32 cellular contexts compared by ENCODE assay signal in the genomic region with DNA sequence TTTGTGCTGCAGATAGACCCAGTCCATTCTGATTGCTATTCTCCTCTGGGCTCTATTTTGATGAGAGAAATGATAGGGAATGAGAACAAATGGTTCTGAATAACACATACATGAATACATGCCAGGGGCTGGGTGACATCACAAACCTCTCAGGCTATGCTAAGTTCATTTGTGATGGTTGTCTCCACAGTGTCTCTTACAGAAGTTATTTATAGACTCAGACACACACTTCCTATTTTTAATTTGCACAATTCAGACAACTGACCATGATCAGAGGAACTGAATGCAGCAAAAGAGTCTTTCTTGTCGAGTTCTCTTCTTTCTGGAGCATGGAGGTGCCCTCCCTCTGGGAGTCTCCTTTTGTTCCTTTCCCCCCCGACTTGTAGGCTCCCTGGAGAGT.
DNase-seq lines count a peak whose midpoint lies in the region; ATAC-seq, FAIRE-seq and TF ChIP-seq lines count a peak whose summit lies in the region.
"Had no signal": no experiment of that assay in that cellular context is flagged by ENCODE, and none has a peak within 500 bp of the region (broad histone marks: within the 10 kb centered on the region; RNA-seq: fewer than 3 reads in every experiment).

No MANE protein-coding gene starts in this region.

- no peaks in the 10 kb centered on the region for H3F3A ChIP-seq in GM23248 (ENCODE audit: insufficient read depth)

- ATAC-seq in left cardiac atrium = peak; percentile 56 to 63
- ATAC-seq: activated CD4-positive, CD25-positive, alpha-beta regulatory T cell treated with anti-CD3 and anti-CD28 coated beads, Interleukin-2, amount 50 U/mL, for 24 hours; body of pancreas; T-helper 17 cell had no signal

- no peaks in the 10 kb centered on the region for H3K4me1 ChIP-seq in GM23248 (ENCODE audit: insufficient read depth)
- H3K4me1 ChIP-seq in stomach = no peaks in the 10 kb centered on the region
- H3K4me1 ChIP-seq: body of pancreas, testis had no signal

- no peak for TF ChIP-seq EP300 in stomach (IDR thresholded peaks at IDR 0.05)

- H3K27me3 ChIP-seq in GM23248 (replicated peaks; ENCODE audit: insufficient read depth) (no peaks in the 10 kb centered on the region), stomach (peaks cover 0 to 9% (median 0%) of the 10 kb centered on the region in 3 donors)
- H3K27me3 ChIP-seq: body of pancreas, heart right ventricle, ovary, testis had no signal

- TF ChIP-seq POLR2A in stomach (IDR thresholded peaks at IDR 0.05) = no peak
- TF ChIP-seq POLR2A in H54 (IDR thresholded peaks at IDR 0.05; ENCODE audit: low read depth, low read length) = no peak

- H3K9me3 ChIP-seq in GM23248 (ENCODE audit: low read depth) = no peaks in the 10 kb centered on the region
- H3K9me3 ChIP-seq in stomach = no peaks in the 10 kb centered on the region
- H3K9me3 ChIP-seq: body of pancreas, ovary, testis had no signal

- H3K4me2 ChIP-seq in GM23248 (ENCODE audit: unreplicated experiment) = no peak overlapping the region
- H3K4me2 ChIP-seq: smooth muscle cell had no signal

- FAIRE-seq in H54 (lab: Jason Lieb, UNC) = no peak
- FAIRE-seq: H1 had no signal

- no peak for TF ChIP-seq CTCF in stomach (IDR thresholded peaks at IDR 0.05)

- no peak overlapping the region for H3K9ac ChIP-seq in GM23248

- H3K36me3 ChIP-seq in GM23248 (ENCODE audit: low read depth) = no peaks in the 10 kb centered on the region
- H3K36me3 ChIP-seq in stomach = no peaks in the 10 kb centered on the region
- H3K36me3 ChIP-seq: heart right ventricle, ovary had no signal

- intact Hi-C loops in left cardiac atrium (cut with DNase I) (no loop called here), stomach (cut with DNase I; ENCODE audit: low total_unique reads) (no loop called here)

- 29 to 31% methylated on average over 2 of the region's 2 CpGs for WGBS in GM23248 (ENCODE audit: low coverage in 1 of 2, low lambda C conversion rate in 2 of 2, missing lambda C conversion rate in 2 of 2), 2 experiments
- WGBS in stomach, 5 donors = 26 to 54% (median 41%) methylated on average over 2 of the region's 2 CpGs

- DNase-seq in GM23248 (peak; percentile 32), NOMO-1 treated with dmso at 0.1 percent for 144 hours (lab: John Stamatoyannopoulos, UW; ENCODE audit: unreplicated experiment) (peak; percentile 55), left cardiac atrium (no peak), pons (ENCODE audit: low spot score) (peak; percentile 69), stomach (no peak), mesenteric fat pad (ENCODE audit: low spot score) (no peak), DMS 273 (lab: John Stamatoyannopoulos, UW; ENCODE audit: unreplicated experiment) (no peak), H54 (ENCODE audit: insufficient read length, low spot score) (no peak)
- DNase-seq: activated CD4-positive, alpha-beta T cell treated with anti-CD3 and anti-CD28 coated beads, Interleukin-2, amount 50 U/mL, for 48 hours; activated naive CD4-positive, alpha-beta T cell; activated T-cell treated with anti-CD3 and anti-CD28 coated beads, Interleukin-2, amount 50 U/mL, for 48 hours; body of pancreas; cerebellar nuclear complex; dermis blood vessel endothelial cell; DND-41; endodermal cell; heart right ventricle; KBM-7; kidney glomerular epithelial cell; NCI-H1436 treated with DMSO at 0.1 percent for 48 hours; NCI-H2081 treated with DMSO at 0.1 percent for 48 hours; NCI-H526; ovary; retina; RPMI8226; stimulated activated naive CD4-positive, alpha-beta T cell; T-helper 17 cell; testis had no signal

- H3K4me3 ChIP-seq in GM23248 (no peak overlapping the region), stomach (no peak overlapping the region)
- H3K4me3 ChIP-seq: body of pancreas, heart right ventricle, lung, ovary, smooth muscle cell, testis had no signal

- H3K27ac ChIP-seq in GM23248 (no peak overlapping the region), stomach (no peak overlapping the region)
- H3K27ac ChIP-seq: body of pancreas, heart right ventricle, ovary, testis had no signal

- H4K20me1 ChIP-seq in GM23248 (ENCODE audit: insufficient read depth) = no peaks in the 10 kb centered on the region

- H3K9me2 ChIP-seq in GM23248 (ENCODE audit: insufficient read depth) = no peaks in the 10 kb centered on the region

- in situ Hi-C loops in GM23248 (cut with MboI) = no loop called here

- H2AFZ ChIP-seq in GM23248 = no peak overlapping the region

- no peaks in the 10 kb centered on the region for H3K79me2 ChIP-seq in GM23248 (ENCODE audit: insufficient read depth)

Comparison
In these comparisons a context has a peak if more than half of its experiments do, and no peak if none do; other contexts are left out.
1. DNase-seq: peak in GM23248 (single experiment), NOMO-1 treated with dmso at 0.1 percent for 144 hours (single experiment) and pons (single experiment); none in left cardiac atrium (single experiment), stomach (single experiment), mesenteric fat pad (single experiment), DMS 273 (single experiment) and H54 (single experiment).